15 cellular contexts compared by ENCODE assay signal in the genomic region with DNA sequence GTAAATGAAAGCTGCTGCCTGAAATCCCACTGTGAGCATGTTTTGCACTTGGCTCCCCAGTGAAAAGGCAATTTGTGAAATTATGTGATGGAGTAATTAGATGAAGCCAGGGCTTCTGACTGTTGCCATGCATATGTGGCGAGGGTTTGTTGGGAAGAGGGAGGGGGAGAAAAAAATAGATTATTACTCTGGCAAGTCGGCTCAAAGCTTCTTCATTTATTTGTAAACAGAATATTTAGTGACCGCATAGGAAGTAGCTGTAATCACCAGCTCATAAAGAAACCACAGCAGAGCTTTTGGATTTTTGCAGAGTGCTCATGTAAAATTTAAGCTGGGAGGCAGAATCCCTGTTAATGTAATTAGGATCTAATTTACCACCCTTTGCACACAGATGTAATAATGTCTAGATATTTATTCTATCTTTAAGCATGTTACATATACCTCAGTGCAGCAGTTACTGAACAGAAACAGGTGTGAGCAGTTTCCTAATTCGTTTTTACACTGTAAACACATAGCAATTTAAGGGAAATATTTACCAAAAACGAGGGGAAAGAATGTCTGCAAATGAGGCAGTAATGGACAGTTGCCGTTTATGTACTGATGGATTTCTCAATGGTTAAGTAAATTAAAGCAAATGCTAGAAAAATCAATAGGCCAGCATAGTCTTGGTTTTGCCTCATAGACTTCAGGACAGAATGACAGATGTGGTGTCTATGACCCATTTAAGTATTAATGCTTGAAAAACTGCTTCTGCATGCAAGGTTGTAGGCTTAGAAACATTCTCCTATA.
DNase-seq lines count a peak whose midpoint lies in the region; ATAC-seq and TF ChIP-seq lines count a peak whose summit lies in the region.
"Had no signal": no experiment of that assay in that cellular context is flagged by ENCODE, and none has a peak within 500 bp of the region (broad histone marks: within the 10 kb centered on the region; RNA-seq: fewer than 3 reads in every experiment).

No MANE protein-coding gene starts in this region.

- DNase-seq in HuH-7 (ENCODE audit: low spot score): peak; percentile 23
- DNase-seq in NCI-H1930 (lab: John Stamatoyannopoulos, UW): peak; percentile 86 to 89
- DNase-seq in WERI-Rb-1: no peak
- no peak for DNase-seq in NCI-H2107 treated with DMSO at 0.1 percent for 48 hours (lab: John Stamatoyannopoulos, UW; ENCODE audit: unreplicated experiment)
- no peak for DNase-seq in effector memory CD8-positive, alpha-beta T cell
- DNase-seq in substantia nigra (lab: John Stamatoyannopoulos, UW): no peak
- DNase-seq: C1 segment of cervical spinal cord, Karpas-422, NCI-H1105 treated with DMSO at 0.1 percent for 48 hours, NCI-H2107, NCI-H345, NCI-H526 treated with DMSO at 0.1 percent for 48 hours had no signal

- H3K4me1 Mint-ChIP-seq in nephron: peaks cover 56% of the 10 kb centered on the region
- no peaks in the 10 kb centered on the region for H3K4me1 Mint-ChIP-seq in effector memory CD8-positive, alpha-beta T cell (ENCODE audit: low read depth in 2 of 2)

- H3K4me3 Mint-ChIP-seq in nephron: no peak overlapping the region
- H3K4me3 Mint-ChIP-seq in effector memory CD8-positive, alpha-beta T cell: no peak overlapping the region

- TF ChIP-seq CTCF in WERI-Rb-1 (IDR thresholded peaks at IDR 0.05; ENCODE audit: low read depth, low read length) (no peak), nephron (IDR thresholded peaks at IDR 0.05; ENCODE audit: unreplicated experiment in 3 of 3) (no peak)

- H3K36me3 ChIP-seq in WERI-Rb-1: no peaks in the 10 kb centered on the region
- H3K36me3 ChIP-seq: SJSA1 had no signal

- H3K36me3 Mint-ChIP-seq in nephron (ENCODE audit: low read depth): peaks cover 66% of the 10 kb centered on the region
- H3K36me3 Mint-ChIP-seq in effector memory CD8-positive, alpha-beta T cell (ENCODE audit: insufficient read depth): no peaks in the 10 kb centered on the region

- no peak overlapping the region for H3K4me3 ChIP-seq in WERI-Rb-1 (ENCODE audit: low read depth, low read length)
- H3K4me3 ChIP-seq: SJSA1 had no signal

- ATAC-seq in effector memory CD8-positive, alpha-beta T cell (replicated peaks): no peak
- no peak for ATAC-seq in HG03135 (IDR thresholded peaks at IDR 0.05; ENCODE audit: unreplicated experiment)

- no peaks in the 10 kb centered on the region for H3K9me3 ChIP-seq in WERI-Rb-1 (ENCODE audit: severe bottlenecking)
- H3K9me3 ChIP-seq: SJSA1 had no signal

- no peaks in the 10 kb centered on the region for H3K27me3 ChIP-seq in WERI-Rb-1 (ENCODE audit: insufficient read depth, low read depth, severe bottlenecking)
- H3K27me3 ChIP-seq: SJSA1 had no signal

- H3K27me3 Mint-ChIP-seq in nephron (ENCODE audit: low read depth): peaks cover 9% of the 10 kb centered on the region
- H3K27me3 Mint-ChIP-seq in effector memory CD8-positive, alpha-beta T cell: no peaks in the 10 kb centered on the region

- H3K9me3 Mint-ChIP-seq in nephron: no peaks in the 10 kb centered on the region
- peaks cover 3 to 10% of the 10 kb centered on the region in 2 donors for H3K9me3 Mint-ChIP-seq in effector memory CD8-positive, alpha-beta T cell

- peak overlapping the region in 2 of 3 experiments; percentile 16 to 47 for H3K27ac Mint-ChIP-seq in nephron
- H3K27ac Mint-ChIP-seq in effector memory CD8-positive, alpha-beta T cell: no peak overlapping the region

- H3K27ac ChIP-seq in WERI-Rb-1 (peak overlapping the region; percentile 64), substantia nigra (ENCODE audit: low read depth, low read length, poor library complexity, severe bottlenecking) (no peak overlapping the region)
- H3K27ac ChIP-seq: SJSA1 had no signal

Comparison
In these comparisons a context has a peak if more than half of its experiments do, and no peak if none do; other contexts are left out.
1. DNase-seq: peak in HuH-7 (single experiment) and NCI-H1930 (2 of 2); none in WERI-Rb-1 (single experiment), NCI-H2107 treated with DMSO at 0.1 percent for 48 hours (single experiment), effector memory CD8-positive, alpha-beta T cell (0 of 3) and substantia nigra (0 of 49).
2. H3K27ac Mint-ChIP-seq: peak in nephron (2 of 3); none in effector memory CD8-positive, alpha-beta T cell (0 of 2).